28 cellular contexts compared by ENCODE assay signal in the genomic region with DNA sequence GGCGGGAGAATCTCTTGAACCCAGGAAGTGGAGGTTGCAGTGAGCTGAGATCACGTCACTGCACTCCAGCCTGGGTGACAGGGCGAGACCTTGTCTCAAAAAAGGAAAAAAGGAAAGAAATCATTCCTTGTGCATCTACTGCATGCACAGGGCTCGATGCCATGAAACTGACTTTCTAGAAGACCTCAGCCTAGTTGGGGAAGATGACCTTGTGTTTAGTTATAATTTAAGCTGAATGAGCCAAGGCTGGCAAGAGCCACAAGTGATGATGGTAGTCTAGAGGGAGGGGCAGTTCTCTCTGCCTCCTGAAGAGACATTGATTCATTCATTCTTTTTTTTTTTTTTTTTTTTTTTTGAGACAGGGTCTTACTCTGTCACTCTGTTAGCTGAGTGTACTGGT.
"Had no signal": no experiment of that assay in that cellular context is flagged by ENCODE, and none has a peak within 500 bp of the region (broad histone marks: within the 10 kb centered on the region; RNA-seq: fewer than 3 reads in every experiment).

No MANE protein-coding gene starts in this region.

- H3K9me3 Mint-ChIP-seq: activated CD4-positive, alpha-beta T cell treated with anti-CD3 and anti-CD28 coated beads, Interleukin-2, amount 10 ng/mL, durations not matched to agents 24 days and 14 days; activated naive CD8-positive, alpha-beta T cell treated with anti-CD3 and anti-CD28 coated beads, Interleukin-2, amount 50 U/mL, for 24 hours had no signal

- H3K27ac Mint-ChIP-seq: activated CD4-positive, alpha-beta T cell treated with anti-CD3 and anti-CD28 coated beads, Interleukin-2, amount 10 ng/mL, durations not matched to agents 24 days and 14 days; activated CD8-positive, alpha-beta memory T cell treated with anti-CD3 and anti-CD28 coated beads, Interleukin-2, amount 10 ng/mL, durations not matched to agents 7 days and 5 days; activated naive CD4-positive, alpha-beta T cell treated with anti-CD3 and anti-CD28 coated beads, Interleukin-2, amount 50 U/mL, for 72 hours; activated naive CD8-positive, alpha-beta T cell treated with anti-CD3 and anti-CD28 coated beads, Interleukin-2, amount 50 U/mL, for 24 hours; T-helper 17 cell; WTC11 had no signal

- H3K27me3 Mint-ChIP-seq: T-helper 17 cell had no signal

- H3K27ac ChIP-seq: brain microvascular endothelial cell had no signal

- FAIRE-seq: astrocyte had no signal

- H3K27me3 ChIP-seq: brain microvascular endothelial cell had no signal

- DNase-seq: activated CD4-positive, alpha-beta T cell treated with anti-CD3 and anti-CD28 coated beads, Interleukin-2, amount 10 ng/mL, durations not matched to agents 24 days and 14 days; activated CD4-positive, alpha-beta T cell treated with anti-CD3 and anti-CD28 coated beads, Interleukin-2, amount 50 U/mL, for 48 hours; activated CD4-positive, CD25-positive, alpha-beta regulatory T cell treated with anti-CD3 and anti-CD28 coated beads, Interleukin-2, amount 50 U/mL, for 72 hours; activated CD8-positive, alpha-beta memory T cell treated with anti-CD3 and anti-CD28 coated beads, Interleukin-2, amount 10 ng/mL, durations not matched to agents 7 days and 5 days; activated effector memory CD4-positive, alpha-beta T cell treated with anti-CD3 and anti-CD28 coated beads, Interleukin-2, amount 50 U/mL, for 16 hours; activated naive CD4-positive, alpha-beta T cell treated with Interleukin-2 at 50 U/mL for 16 hours; activated naive CD8-positive, alpha-beta T cell treated with anti-CD3 and anti-CD28 coated beads, Interleukin-2, amount 50 U/mL, for 24 hours; activated T-cell treated with anti-CD3 and anti-CD28 coated beads, Interleukin-2, amount 50 U/mL, for 4 hours; amygdala; brain microvascular endothelial cell; MM.1S; NCI-H1105; NCI-H1436; NCI-H1694 treated with DMSO at 0.1 percent for 48 hours; NCI-H2029 treated with DMSO at 0.1 percent for 48 hours; NCI-H345; NCI-H510A; NCI-H526 treated with DMSO at 0.1 percent for 48 hours; NCI-H82; OCI-M1; RPMI8226; SHP77 treated with DMSO at 0.1 percent for 48 hours; T-helper 17 cell; T-helper 9 cell had no signal

- H3K4me3 Mint-ChIP-seq: activated CD4-positive, alpha-beta T cell treated with anti-CD3 and anti-CD28 coated beads, Interleukin-2, amount 10 ng/mL, durations not matched to agents 24 days and 14 days; activated CD8-positive, alpha-beta memory T cell treated with anti-CD3 and anti-CD28 coated beads, Interleukin-2, amount 10 ng/mL, durations not matched to agents 7 days and 5 days; activated naive CD8-positive, alpha-beta T cell treated with anti-CD3 and anti-CD28 coated beads, Interleukin-2, amount 50 U/mL, for 24 hours; activated T-cell treated with anti-CD3 and anti-CD28 coated beads, Interleukin-2, amount 50 U/mL, for 4 hours; T-helper 17 cell; WTC11 had no signal

- H3K4me1 Mint-ChIP-seq: WTC11 had no signal

- ATAC-seq: activated CD8-positive, alpha-beta memory T cell treated with anti-CD3 and anti-CD28 coated beads, Interleukin-2, amount 10 ng/mL, durations not matched to agents 7 days and 5 days; activated naive CD4-positive, alpha-beta T cell treated with anti-CD3 and anti-CD28 coated beads, Interleukin-2, amount 50 U/mL, for 72 hours; activated naive CD8-positive, alpha-beta T cell treated with anti-CD3 and anti-CD28 coated beads, Interleukin-2, amount 50 U/mL, for 24 hours; activated T-cell treated with anti-CD3 and anti-CD28 coated beads, Interleukin-2, amount 50 U/mL, for 4 hours; Panc1; T-helper 17 cell; WTC11 had no signal

- H3K36me3 ChIP-seq: brain microvascular endothelial cell had no signal
